1 cellular context compared by ENCODE assay signal in the genomic region with DNA sequence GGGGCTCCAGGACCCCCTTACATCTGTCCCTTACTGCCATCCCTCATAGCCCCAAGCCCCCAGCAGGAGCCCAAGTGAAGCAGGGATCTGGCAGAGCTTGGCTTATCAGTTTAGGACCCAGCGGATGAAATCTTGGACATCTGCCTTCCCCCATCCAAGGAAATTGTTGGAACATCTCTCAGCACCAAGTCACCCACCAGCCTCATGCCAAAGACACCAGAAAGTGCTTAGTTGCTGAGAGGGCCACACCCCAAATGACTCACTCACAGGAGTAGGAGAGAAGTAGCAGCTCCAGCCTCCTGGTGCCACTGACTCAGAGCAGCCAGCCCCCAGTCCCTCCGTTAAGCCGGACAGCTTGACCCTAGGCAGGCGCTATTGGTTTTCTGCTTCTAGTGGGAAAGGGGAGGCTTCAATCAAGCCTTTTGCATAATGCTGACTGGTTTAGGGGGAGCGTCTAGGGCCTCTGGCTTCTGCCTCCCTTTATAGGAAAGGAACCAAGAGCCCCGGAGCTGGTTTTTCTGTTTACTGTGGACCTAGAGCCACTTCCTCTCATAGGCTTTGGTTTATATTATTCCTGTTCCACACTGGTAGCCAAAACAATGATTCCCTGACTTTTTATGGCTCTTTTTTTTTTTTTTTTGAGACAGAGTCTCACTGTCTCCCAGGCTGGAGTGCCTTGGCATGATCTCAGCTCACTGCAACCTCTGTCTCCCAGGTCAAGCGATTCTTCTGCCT.
TF ChIP-seq lines count a peak whose summit lies in the region.

No MANE protein-coding gene starts in this region.

TF ChIP-seq in K562, 482 proteins besides CTCF, POLR2A, EP300 and RAD21 (continued from another document and continues in another):
- TF ChIP-seq, protein P1, sequence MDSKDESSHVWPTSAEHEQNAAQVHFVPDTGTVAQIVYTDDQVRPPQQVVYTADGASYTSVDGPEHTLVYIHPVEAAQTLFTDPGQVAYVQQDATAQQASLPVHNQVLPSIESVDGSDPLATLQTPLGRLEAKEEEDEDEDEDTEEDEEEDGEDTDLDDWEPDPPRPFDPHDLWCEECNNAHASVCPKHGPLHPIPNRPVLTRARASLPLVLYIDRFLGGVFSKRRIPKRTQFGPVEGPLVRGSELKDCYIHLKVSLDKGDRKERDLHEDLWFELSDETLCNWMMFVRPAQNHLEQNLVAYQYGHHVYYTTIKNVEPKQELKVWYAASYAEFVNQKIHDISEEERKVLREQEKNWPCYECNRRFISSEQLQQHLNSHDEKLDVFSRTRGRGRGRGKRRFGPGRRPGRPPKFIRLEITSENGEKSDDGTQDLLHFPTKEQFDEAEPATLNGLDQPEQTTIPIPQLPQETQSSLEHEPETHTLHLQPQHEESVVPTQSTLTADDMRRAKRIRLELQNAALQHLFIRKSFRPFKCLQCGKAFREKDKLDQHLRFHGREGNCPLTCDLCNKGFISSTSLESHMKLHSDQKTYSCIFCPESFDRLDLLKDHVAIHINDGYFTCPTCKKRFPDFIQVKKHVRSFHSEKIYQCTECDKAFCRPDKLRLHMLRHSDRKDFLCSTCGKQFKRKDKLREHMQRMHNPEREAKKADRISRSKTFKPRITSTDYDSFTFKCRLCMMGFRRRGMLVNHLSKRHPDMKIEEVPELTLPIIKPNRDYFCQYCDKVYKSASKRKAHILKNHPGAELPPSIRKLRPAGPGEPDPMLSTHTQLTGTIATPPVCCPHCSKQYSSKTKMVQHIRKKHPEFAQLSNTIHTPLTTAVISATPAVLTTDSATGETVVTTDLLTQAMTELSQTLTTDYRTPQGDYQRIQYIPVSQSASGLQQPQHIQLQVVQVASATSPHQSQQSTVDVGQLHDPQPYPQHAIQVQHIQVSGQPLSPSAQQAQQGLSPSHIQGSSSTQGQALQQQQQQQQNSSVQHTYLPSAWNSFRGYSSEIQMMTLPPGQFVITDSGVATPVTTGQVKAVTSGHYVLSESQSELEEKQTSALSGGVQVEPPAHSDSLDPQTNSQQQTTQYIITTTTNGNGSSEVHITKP (IDR thresholded peaks at IDR 0.05; ENCODE audit: partially characterized antibody): peak; percentile 94
- TF ChIP-seq KLF6 (CRISPR knock-in tag; IDR thresholded peaks at IDR 0.05; ENCODE audit: borderline replicate concordance) (0 out of 2 replicates have a peak, but pooled peaks have one; percentile 28), TAF9B (IDR thresholded peaks at IDR 0.05; ENCODE audit: partially characterized antibody) (no peak), ARNT (IDR thresholded peaks at IDR 0.05) (no peak), SMARCC2 (IDR thresholded peaks at IDR 0.05; ENCODE audit: low read depth) (0 out of 2 replicates have a peak, but pooled peaks have one; percentile 50), CBFA2T3 (IDR thresholded peaks at IDR 0.05) (0 out of 2 replicates have a peak, but pooled peaks have one; percentile 4), JUN (IDR thresholded peaks at IDR 0.05; ENCODE audit: borderline replicate concordance, low read depth, low read length) (peak; percentile 96), JUN (CRISPR knock-in tag; IDR thresholded peaks at IDR 0.05; ENCODE audit: borderline replicate concordance) (no peak), EGR1 (conservative IDR thresholded peaks at IDR 0.05) (no peak), TEAD1 (CRISPR knock-in tag; IDR thresholded peaks at IDR 0.05) (no peak), HIVEP1 (CRISPR knock-in tag; IDR thresholded peaks at IDR 0.05) (no peak), MAFG (tag; conservative IDR thresholded peaks at IDR 0.05) (0 out of 2 replicates have a peak, but pooled peaks have one; percentile 23), ARID1B (IDR thresholded peaks at IDR 0.05) (peak; percentile 72), GATAD2B (IDR thresholded peaks at IDR 0.05; ENCODE audit: borderline replicate concordance) (no peak), MAFF (IDR thresholded peaks at IDR 0.05; ENCODE audit: low read length) (no peak), ETV5 (CRISPR knock-in tag; IDR thresholded peaks at IDR 0.05; ENCODE audit: low read depth) (no peak), SUPT5H (IDR thresholded peaks at IDR 0.05) (no peak), LEF1 (IDR thresholded peaks at IDR 0.05) (no peak), KHSRP (IDR thresholded peaks at IDR 0.05) (no peak), ZNF316 (IDR thresholded peaks at IDR 0.05) (no peak), HDAC2 (IDR thresholded peaks at IDR 0.05) (peak; percentile 20; the same call in 1 of the 2 replicates), XRCC4 (IDR thresholded peaks at IDR 0.05; ENCODE audit: extremely low read depth, insufficient read depth, insufficient read length) (no peak), ZBED1 (IDR thresholded peaks at IDR 0.05) (no peak), ATF7 (IDR thresholded peaks at IDR 0.05) (peak; percentile 39; the same call in 1 of the 2 replicates), CBFA2T2 (conservative IDR thresholded peaks at IDR 0.05) (no peak), NRF1 (conservative IDR thresholded peaks at IDR 0.05 in 1 of 2, IDR thresholded peaks at IDR 0.05 in 1 of 2) (0 out of 4 replicates have a peak, but pooled peaks of 1 of the 2 experiments have one; percentile 29), ZKSCAN8 (CRISPR knock-in tag; IDR thresholded peaks at IDR 0.05) (no peak), MYNN (IDR thresholded peaks at IDR 0.05) (peak; percentile 71; the same call in 1 of the 2 replicates), MYNN (CRISPR knock-in tag; IDR thresholded peaks at IDR 0.05) (no peak), POU5F1 (IDR thresholded peaks at IDR 0.05; ENCODE audit: borderline replicate concordance, low read depth, low read length, partially characterized antibody) (no peak), MAZ (CRISPR knock-in tag; conservative IDR thresholded peaks at IDR 0.05 in 1 of 2, IDR thresholded peaks at IDR 0.05 in 1 of 2) (peak in 1 of 2 experiments; percentile 32; a peak in 1 of 4 replicates), ZNF589 (CRISPR knock-in tag; IDR thresholded peaks at IDR 0.05; ENCODE audit: low read depth) (no peak)
- TF ChIP-seq, protein P2, sequence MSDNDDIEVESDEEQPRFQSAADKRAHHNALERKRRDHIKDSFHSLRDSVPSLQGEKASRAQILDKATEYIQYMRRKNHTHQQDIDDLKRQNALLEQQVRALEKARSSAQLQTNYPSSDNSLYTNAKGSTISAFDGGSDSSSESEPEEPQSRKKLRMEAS (CRISPR knock-in tag; IDR thresholded peaks at IDR 0.05): peak; percentile 64; the same call in 1 of the 2 replicates
- TF ChIP-seq, protein P3, sequence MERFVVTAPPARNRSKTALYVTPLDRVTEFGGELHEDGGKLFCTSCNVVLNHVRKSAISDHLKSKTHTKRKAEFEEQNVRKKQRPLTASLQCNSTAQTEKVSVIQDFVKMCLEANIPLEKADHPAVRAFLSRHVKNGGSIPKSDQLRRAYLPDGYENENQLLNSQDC (CRISPR knock-in tag; IDR thresholded peaks at IDR 0.05): no peak
- TF ChIP-seq, protein P4, sequence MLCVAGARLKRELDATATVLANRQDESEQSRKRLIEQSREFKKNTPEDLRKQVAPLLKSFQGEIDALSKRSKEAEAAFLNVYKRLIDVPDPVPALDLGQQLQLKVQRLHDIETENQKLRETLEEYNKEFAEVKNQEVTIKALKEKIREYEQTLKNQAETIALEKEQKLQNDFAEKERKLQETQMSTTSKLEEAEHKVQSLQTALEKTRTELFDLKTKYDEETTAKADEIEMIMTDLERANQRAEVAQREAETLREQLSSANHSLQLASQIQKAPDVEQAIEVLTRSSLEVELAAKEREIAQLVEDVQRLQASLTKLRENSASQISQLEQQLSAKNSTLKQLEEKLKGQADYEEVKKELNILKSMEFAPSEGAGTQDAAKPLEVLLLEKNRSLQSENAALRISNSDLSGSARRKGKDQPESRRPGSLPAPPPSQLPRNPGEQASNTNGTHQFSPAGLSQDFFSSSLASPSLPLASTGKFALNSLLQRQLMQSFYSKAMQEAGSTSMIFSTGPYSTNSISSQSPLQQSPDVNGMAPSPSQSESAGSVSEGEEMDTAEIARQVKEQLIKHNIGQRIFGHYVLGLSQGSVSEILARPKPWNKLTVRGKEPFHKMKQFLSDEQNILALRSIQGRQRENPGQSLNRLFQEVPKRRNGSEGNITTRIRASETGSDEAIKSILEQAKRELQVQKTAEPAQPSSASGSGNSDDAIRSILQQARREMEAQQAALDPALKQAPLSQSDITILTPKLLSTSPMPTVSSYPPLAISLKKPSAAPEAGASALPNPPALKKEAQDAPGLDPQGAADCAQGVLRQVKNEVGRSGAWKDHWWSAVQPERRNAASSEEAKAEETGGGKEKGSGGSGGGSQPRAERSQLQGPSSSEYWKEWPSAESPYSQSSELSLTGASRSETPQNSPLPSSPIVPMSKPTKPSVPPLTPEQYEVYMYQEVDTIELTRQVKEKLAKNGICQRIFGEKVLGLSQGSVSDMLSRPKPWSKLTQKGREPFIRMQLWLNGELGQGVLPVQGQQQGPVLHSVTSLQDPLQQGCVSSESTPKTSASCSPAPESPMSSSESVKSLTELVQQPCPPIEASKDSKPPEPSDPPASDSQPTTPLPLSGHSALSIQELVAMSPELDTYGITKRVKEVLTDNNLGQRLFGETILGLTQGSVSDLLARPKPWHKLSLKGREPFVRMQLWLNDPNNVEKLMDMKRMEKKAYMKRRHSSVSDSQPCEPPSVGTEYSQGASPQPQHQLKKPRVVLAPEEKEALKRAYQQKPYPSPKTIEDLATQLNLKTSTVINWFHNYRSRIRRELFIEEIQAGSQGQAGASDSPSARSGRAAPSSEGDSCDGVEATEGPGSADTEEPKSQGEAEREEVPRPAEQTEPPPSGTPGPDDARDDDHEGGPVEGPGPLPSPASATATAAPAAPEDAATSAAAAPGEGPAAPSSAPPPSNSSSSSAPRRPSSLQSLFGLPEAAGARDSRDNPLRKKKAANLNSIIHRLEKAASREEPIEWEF (CRISPR knock-in tag; IDR thresholded peaks at IDR 0.05): no peak
- TF ChIP-seq, protein P5, sequence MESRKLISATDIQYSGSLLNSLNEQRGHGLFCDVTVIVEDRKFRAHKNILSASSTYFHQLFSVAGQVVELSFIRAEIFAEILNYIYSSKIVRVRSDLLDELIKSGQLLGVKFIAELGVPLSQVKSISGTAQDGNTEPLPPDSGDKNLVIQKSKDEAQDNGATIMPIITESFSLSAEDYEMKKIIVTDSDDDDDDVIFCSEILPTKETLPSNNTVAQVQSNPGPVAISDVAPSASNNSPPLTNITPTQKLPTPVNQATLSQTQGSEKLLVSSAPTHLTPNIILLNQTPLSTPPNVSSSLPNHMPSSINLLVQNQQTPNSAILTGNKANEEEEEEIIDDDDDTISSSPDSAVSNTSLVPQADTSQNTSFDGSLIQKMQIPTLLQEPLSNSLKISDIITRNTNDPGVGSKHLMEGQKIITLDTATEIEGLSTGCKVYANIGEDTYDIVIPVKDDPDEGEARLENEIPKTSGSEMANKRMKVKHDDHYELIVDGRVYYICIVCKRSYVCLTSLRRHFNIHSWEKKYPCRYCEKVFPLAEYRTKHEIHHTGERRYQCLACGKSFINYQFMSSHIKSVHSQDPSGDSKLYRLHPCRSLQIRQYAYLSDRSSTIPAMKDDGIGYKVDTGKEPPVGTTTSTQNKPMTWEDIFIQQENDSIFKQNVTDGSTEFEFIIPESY (CRISPR knock-in tag; IDR thresholded peaks at IDR 0.05): 0 out of 2 replicates have a peak, but pooled peaks have one; percentile 21
- TF ChIP-seq, protein P6, sequence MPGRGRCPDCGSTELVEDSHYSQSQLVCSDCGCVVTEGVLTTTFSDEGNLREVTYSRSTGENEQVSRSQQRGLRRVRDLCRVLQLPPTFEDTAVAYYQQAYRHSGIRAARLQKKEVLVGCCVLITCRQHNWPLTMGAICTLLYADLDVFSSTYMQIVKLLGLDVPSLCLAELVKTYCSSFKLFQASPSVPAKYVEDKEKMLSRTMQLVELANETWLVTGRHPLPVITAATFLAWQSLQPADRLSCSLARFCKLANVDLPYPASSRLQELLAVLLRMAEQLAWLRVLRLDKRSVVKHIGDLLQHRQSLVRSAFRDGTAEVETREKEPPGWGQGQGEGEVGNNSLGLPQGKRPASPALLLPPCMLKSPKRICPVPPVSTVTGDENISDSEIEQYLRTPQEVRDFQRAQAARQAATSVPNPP (IDR thresholded peaks at IDR 0.05; ENCODE audit: borderline replicate concordance, insufficient read depth, insufficient read length): no peak
- TF ChIP-seq, protein P7, sequence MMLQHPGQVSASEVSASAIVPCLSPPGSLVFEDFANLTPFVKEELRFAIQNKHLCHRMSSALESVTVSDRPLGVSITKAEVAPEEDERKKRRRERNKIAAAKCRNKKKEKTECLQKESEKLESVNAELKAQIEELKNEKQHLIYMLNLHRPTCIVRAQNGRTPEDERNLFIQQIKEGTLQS (IDR thresholded peaks at IDR 0.05): peak; percentile 90
- TF ChIP-seq, protein P7 (CRISPR knock-in tag; conservative IDR thresholded peaks at IDR 0.05): peak; percentile 89
- TF ChIP-seq, protein P8, sequence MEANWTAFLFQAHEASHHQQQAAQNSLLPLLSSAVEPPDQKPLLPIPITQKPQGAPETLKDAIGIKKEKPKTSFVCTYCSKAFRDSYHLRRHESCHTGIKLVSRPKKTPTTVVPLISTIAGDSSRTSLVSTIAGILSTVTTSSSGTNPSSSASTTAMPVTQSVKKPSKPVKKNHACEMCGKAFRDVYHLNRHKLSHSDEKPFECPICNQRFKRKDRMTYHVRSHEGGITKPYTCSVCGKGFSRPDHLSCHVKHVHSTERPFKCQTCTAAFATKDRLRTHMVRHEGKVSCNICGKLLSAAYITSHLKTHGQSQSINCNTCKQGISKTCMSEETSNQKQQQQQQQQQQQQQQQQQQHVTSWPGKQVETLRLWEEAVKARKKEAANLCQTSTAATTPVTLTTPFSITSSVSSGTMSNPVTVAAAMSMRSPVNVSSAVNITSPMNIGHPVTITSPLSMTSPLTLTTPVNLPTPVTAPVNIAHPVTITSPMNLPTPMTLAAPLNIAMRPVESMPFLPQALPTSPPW (CRISPR knock-in tag; IDR thresholded peaks at IDR 0.05): peak; percentile 54
- TF ChIP-seq, protein P9, sequence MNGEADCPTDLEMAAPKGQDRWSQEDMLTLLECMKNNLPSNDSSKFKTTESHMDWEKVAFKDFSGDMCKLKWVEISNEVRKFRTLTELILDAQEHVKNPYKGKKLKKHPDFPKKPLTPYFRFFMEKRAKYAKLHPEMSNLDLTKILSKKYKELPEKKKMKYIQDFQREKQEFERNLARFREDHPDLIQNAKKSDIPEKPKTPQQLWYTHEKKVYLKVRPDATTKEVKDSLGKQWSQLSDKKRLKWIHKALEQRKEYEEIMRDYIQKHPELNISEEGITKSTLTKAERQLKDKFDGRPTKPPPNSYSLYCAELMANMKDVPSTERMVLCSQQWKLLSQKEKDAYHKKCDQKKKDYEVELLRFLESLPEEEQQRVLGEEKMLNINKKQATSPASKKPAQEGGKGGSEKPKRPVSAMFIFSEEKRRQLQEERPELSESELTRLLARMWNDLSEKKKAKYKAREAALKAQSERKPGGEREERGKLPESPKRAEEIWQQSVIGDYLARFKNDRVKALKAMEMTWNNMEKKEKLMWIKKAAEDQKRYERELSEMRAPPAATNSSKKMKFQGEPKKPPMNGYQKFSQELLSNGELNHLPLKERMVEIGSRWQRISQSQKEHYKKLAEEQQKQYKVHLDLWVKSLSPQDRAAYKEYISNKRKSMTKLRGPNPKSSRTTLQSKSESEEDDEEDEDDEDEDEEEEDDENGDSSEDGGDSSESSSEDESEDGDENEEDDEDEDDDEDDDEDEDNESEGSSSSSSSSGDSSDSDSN (IDR thresholded peaks at IDR 0.05; ENCODE audit: borderline replicate concordance in 1 of 2, low read depth in 2 of 2, low read length in 2 of 2): 0 out of 4 replicates have a peak, but pooled peaks have one; percentile 45 to 61
- TF ChIP-seq, protein P10, sequence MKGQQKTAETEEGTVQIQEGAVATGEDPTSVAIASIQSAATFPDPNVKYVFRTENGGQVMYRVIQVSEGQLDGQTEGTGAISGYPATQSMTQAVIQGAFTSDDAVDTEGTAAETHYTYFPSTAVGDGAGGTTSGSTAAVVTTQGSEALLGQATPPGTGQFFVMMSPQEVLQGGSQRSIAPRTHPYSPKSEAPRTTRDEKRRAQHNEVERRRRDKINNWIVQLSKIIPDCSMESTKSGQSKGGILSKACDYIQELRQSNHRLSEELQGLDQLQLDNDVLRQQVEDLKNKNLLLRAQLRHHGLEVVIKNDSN (CRISPR knock-in tag; IDR thresholded peaks at IDR 0.05): no peak
